Comparison of ENCODE assay signal across 20 cellular contexts in genomic region chr6:12260458-12261041, GRCh38. TPM values are rescaled to one million over a fixed set of nuclear protein-coding genes. Genes with fewer than 3 reads are reported as not detected.
"Had no signal": no experiment of that assay in that cellular context is flagged by ENCODE, and none has a peak within 500 bp of the region (broad histone marks: within the 10 kb centered on the region; RNA-seq: fewer than 3 reads in every experiment).

No MANE protein-coding gene starts in this region.

- H3K36me3 ChIP-seq: esophagus squamous epithelium, gastroesophageal sphincter, left ventricle myocardium inferior, lower lobe of right lung, stomach, thoracic aorta had no signal

- H3K4me1 ChIP-seq: esophagus squamous epithelium, gastroesophageal sphincter, left ventricle myocardium inferior, lower lobe of right lung, stomach had no signal

- H3K27ac ChIP-seq: esophagus squamous epithelium, gastroesophageal sphincter, left ventricle myocardium inferior, lower lobe of right lung, skin epidermis, stomach, thoracic aorta had no signal

- ATAC-seq: gastroesophageal sphincter; lower lobe of right lung; naive thymus-derived CD4-positive, alpha-beta T cell; sciatic nerve had no signal

- DNase-seq: esophagus squamous epithelium; foreskin fibroblast; glutamatergic neuron; immature natural killer cell; left ventricle myocardium inferior; lower lobe of right lung; midbrain; naive thymus-derived CD4-positive, alpha-beta T cell; nephron progenitor cell; stimulated activated CD4-positive, alpha-beta T cell treated with anti-CD3 and anti-CD28 coated beads, Interleukin-12 subunit alpha, Interleukin-12 subunit beta, amount 100 ng/mL, for 4 hours; stimulated activated naive CD4-positive, alpha-beta T cell; stomach; substantia nigra; trophoblast cell had no signal

- H3K27me3 ChIP-seq: esophagus squamous epithelium, gastroesophageal sphincter, stomach had no signal

- FAIRE-seq: keratinocyte, urothelium cell line had no signal

- H3K9me3 ChIP-seq: esophagus squamous epithelium, gastroesophageal sphincter, left ventricle myocardium inferior, lower lobe of right lung, stomach, thoracic aorta had no signal

- H3K4me3 ChIP-seq: esophagus squamous epithelium, gastroesophageal sphincter, left ventricle myocardium inferior, lower lobe of right lung, skin epidermis, stomach, thoracic aorta had no signal

RNA-seq across cellular contexts. Expression of gene EDN1, which starts 29.6 kb away (rescaled TPM):
- polyA plus RNA-seq: immature natural killer cell had no signal
